8 cellular contexts compared by ENCODE assay signal in the genomic region with DNA sequence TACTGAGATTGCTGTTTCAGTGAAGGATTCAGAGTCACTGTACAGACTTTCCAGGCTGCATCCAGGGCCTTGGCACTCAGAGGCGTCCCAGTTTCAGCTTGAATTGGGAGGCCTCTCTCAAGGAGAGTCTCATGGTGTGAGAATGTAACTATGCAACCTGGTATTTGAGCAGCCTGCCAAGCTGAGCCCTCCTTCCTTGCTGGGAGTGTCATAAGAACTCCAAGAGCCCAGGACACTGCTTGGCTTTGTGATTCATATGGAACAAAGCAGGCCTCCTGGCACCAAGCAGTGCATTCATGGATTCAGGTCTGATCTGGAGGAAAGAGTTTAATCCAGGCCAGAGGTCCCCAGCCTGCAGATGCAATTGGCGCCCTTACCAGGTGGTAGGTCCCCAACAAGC.
DNase-seq lines count a peak whose midpoint lies in the region; ATAC-seq, FAIRE-seq and TF ChIP-seq lines count a peak whose summit lies in the region.

No MANE protein-coding gene starts in this region.

- TF ChIP-seq CTCF in keratinocyte (optimal IDR thresholded peaks at IDR 0.05 in 1 of 3, IDR thresholded peaks at IDR 0.05 in 1 of 3, conservative IDR thresholded peaks at IDR 0.05 in 1 of 3; ENCODE audit: extremely low read depth in 1 of 3, insufficient read depth in 2 of 3, low read length in 3 of 3) = no peak
- no peak for TF ChIP-seq CTCF in suprapubic skin (IDR thresholded peaks at IDR 0.05)

- TF ChIP-seq POLR2A in suprapubic skin (IDR thresholded peaks at IDR 0.05) = no peak

- H4K20me1 ChIP-seq in keratinocyte (ENCODE audit: control insufficient read depth, extremely low read depth, insufficient read depth, low read length) = no peaks in the 10 kb centered on the region

- DNase-seq in HS-5 (ENCODE audit: low read depth) (peak; percentile 30), keratinocyte (ENCODE audit: low read depth, low spot score) (peak; percentile 40), suprapubic skin (ENCODE audit: low spot score in 2 of 2) (no peak), NCI-H1436 (lab: John Stamatoyannopoulos, UW) (no peak)
- no peak for DNase-seq in activated CD4-positive, CD25-positive, alpha-beta regulatory T cell (lab: John Stamatoyannopoulos, UW)
- no peak for DNase-seq in activated effector memory CD4-positive, alpha-beta T cell treated with anti-CD3 and anti-CD28 coated beads, Interleukin-2, amount 50 U/mL, for 16 hours

- no peak for ATAC-seq in HG02870 (IDR thresholded peaks at IDR 0.05; ENCODE audit: unreplicated experiment)

- H3K36me3 ChIP-seq in keratinocyte (ENCODE audit: control insufficient read depth in 2 of 2, extremely low read depth in 1 of 2, insufficient read depth in 2 of 2, low read length in 2 of 2) (no peaks in the 10 kb centered on the region), suprapubic skin (peaks cover 4% of the 10 kb centered on the region)

- H3K9me1 ChIP-seq in keratinocyte (ENCODE audit: control insufficient read depth, extremely low read depth, insufficient read depth, low read length) = no peaks in the 10 kb centered on the region

- dilution Hi-C loops in keratinocyte (cut with MboI; ENCODE audit: extremely low pct_ligation_motif_present, low sequenced_read_pairs) = no loop called here

- H2AFZ ChIP-seq in keratinocyte (ENCODE audit: control insufficient read depth, low read length) = peak overlapping the region; percentile 45

- H3K4me1 ChIP-seq in keratinocyte (ENCODE audit: control insufficient read depth, extremely low read depth, insufficient read depth, low read length) (peaks cover 15% of the 10 kb centered on the region), suprapubic skin (no peaks in the 10 kb centered on the region)

- H3K27me3 ChIP-seq in keratinocyte (ENCODE audit: control insufficient read depth, extremely low read depth, insufficient read depth, low read length) (no peaks in the 10 kb centered on the region), suprapubic skin (no peaks in the 10 kb centered on the region)

- H3K4me3 ChIP-seq in keratinocyte (ENCODE audit: control insufficient read depth in 2 of 3, extremely low read depth in 1 of 3, insufficient read depth in 2 of 3, low read depth in 1 of 3, low read length in 3 of 3) (no peak overlapping the region), suprapubic skin (no peak overlapping the region)

- H3K79me2 ChIP-seq in keratinocyte (ENCODE audit: control insufficient read depth, insufficient read depth, low read length) = no peaks in the 10 kb centered on the region

- H3K9me3 ChIP-seq in keratinocyte (ENCODE audit: control insufficient read depth, low read depth, low read length) = no peaks in the 10 kb centered on the region
- H3K9me3 ChIP-seq in suprapubic skin = no peaks in the 10 kb centered on the region

- no peak overlapping the region for H3K9ac ChIP-seq in keratinocyte (ENCODE audit: control insufficient read depth, extremely low read depth, insufficient read depth, low read length)

- FAIRE-seq in keratinocyte (lab: Jason Lieb, UNC) = peak; percentile 97

- TF ChIP-seq EP300 in suprapubic skin (IDR thresholded peaks at IDR 0.05) = no peak

- no peak overlapping the region for H3K4me2 ChIP-seq in keratinocyte (ENCODE audit: control insufficient read depth, extremely low read depth, insufficient read depth, low read depth, low read length)

- H3K27ac ChIP-seq in cingulate gyrus (ENCODE audit: low read depth, low read length) = peak overlapping the region; percentile 6
- H3K27ac ChIP-seq in keratinocyte (ENCODE audit: control insufficient read depth, insufficient read depth, low read length) = peak overlapping the region; percentile 27
- peak overlapping the region; percentile 32 for H3K27ac ChIP-seq in suprapubic skin

- 42% methylated on average over 2 of the region's 2 CpGs for WGBS in suprapubic skin

Comparison
In these comparisons a context has a peak if more than half of its experiments do, and no peak if none do; other contexts are left out.
1. DNase-seq: peak in HS-5 (single experiment) and keratinocyte (single experiment); none in suprapubic skin (0 of 2), activated CD4-positive, CD25-positive, alpha-beta regulatory T cell (0 of 4), activated effector memory CD4-positive, alpha-beta T cell treated with anti-CD3 and anti-CD28 coated beads, Interleukin-2, amount 50 U/mL, for 16 hours (single experiment) and NCI-H1436 (single experiment).
2. Peak in every context shown above with its lines, with median percentiles within 50 percentile points of each other: H3K27ac ChIP-seq.